ENCODE assay signal across 12 cellular contexts in genomic region chr10:18822156-18822555, GRCh38.
DNase-seq lines count a peak whose midpoint lies in the region; ATAC-seq and TF ChIP-seq lines count a peak whose summit lies in the region.
"Had no signal": no experiment of that assay in that cellular context is flagged by ENCODE, and none has a peak within 500 bp of the region (broad histone marks: within the 10 kb centered on the region; RNA-seq: fewer than 3 reads in every experiment).

No MANE protein-coding gene starts in this region.

- DNase-seq in AG08396 (ENCODE audit: low spot score) (peak; percentile 2), HEK293T (ENCODE audit: extremely low spot score) (peak; percentile 11), SW480 (ENCODE audit: low spot score) (peak; percentile 21), iPS DF 19.7 (ENCODE audit: low read depth, low spot score) (peak; percentile 7), germinal center (ENCODE audit: low spot score) (no peak), GM19240 (ENCODE audit: insufficient read length, low spot score) (no peak)
- DNase-seq: CD8-positive, alpha-beta memory T cell; effector memory CD4-positive, alpha-beta T cell; NCI-H1048 had no signal

- POLR2A ChIA-PET in HEK293T (lab: Yijun Ruan, JAX), result no interaction called here

- CTCF ChIA-PET in HEK293T (lab: Yijun Ruan, JAX), result no interaction called here

- ATAC-seq in HG02678 (IDR thresholded peaks at IDR 0.05; ENCODE audit: unreplicated experiment) (no peak), HG03196 (IDR thresholded peaks at IDR 0.05; ENCODE audit: unreplicated experiment) (no peak)
- ATAC-seq: activated naive CD4-positive, alpha-beta T cell treated with anti-CD3 and anti-CD28 coated beads, Interleukin-2, amount 50 U/mL, for 72 hours had no signal

TF ChIP-seq in HEK293T, 16 proteins besides CTCF, POLR2A, EP300 and RAD21:
- no peak for TF ChIP-seq ARNT (IDR thresholded peaks at IDR 0.05)
- TF ChIP-seq ELF4 (IDR thresholded peaks at IDR 0.05), result no peak
- TF ChIP-seq FOXA1 (IDR thresholded peaks at IDR 0.05), result no peak
- no peak for TF ChIP-seq NFRKB (IDR thresholded peaks at IDR 0.05)
- TF ChIP-seq SP1 (IDR thresholded peaks at IDR 0.05), result no peak
- no peak for TF ChIP-seq FOXM1 (IDR thresholded peaks at IDR 0.05; ENCODE audit: borderline replicate concordance)
- no peak for TF ChIP-seq CTBP1 (IDR thresholded peaks at IDR 0.05; ENCODE audit: borderline replicate concordance)
- no peak for TF ChIP-seq HDGF (IDR thresholded peaks at IDR 0.05; ENCODE audit: borderline replicate concordance)
- no peak for TF ChIP-seq SUZ12 (IDR thresholded peaks at IDR 0.05)
- TF ChIP-seq FOXK2 (IDR thresholded peaks at IDR 0.05), result no peak
- TF ChIP-seq LEF1 (IDR thresholded peaks at IDR 0.05; ENCODE audit: borderline replicate concordance), result no peak
- TF ChIP-seq ZNF384 (IDR thresholded peaks at IDR 0.05), result no peak
- TF ChIP-seq L3MBTL2 (conservative IDR thresholded peaks at IDR 0.05), result no peak
- no peak for TF ChIP-seq BHLHE40 (IDR thresholded peaks at IDR 0.05; ENCODE audit: borderline replicate concordance)

Comparison
In these comparisons a context has a peak if more than half of its experiments do, and no peak if none do; other contexts are left out.
1. DNase-seq: peak in AG08396 (single experiment), HEK293T (single experiment), SW480 (single experiment) and iPS DF 19.7 (single experiment); none in germinal center (single experiment) and GM19240 (single experiment).